In the genomic region with DNA sequence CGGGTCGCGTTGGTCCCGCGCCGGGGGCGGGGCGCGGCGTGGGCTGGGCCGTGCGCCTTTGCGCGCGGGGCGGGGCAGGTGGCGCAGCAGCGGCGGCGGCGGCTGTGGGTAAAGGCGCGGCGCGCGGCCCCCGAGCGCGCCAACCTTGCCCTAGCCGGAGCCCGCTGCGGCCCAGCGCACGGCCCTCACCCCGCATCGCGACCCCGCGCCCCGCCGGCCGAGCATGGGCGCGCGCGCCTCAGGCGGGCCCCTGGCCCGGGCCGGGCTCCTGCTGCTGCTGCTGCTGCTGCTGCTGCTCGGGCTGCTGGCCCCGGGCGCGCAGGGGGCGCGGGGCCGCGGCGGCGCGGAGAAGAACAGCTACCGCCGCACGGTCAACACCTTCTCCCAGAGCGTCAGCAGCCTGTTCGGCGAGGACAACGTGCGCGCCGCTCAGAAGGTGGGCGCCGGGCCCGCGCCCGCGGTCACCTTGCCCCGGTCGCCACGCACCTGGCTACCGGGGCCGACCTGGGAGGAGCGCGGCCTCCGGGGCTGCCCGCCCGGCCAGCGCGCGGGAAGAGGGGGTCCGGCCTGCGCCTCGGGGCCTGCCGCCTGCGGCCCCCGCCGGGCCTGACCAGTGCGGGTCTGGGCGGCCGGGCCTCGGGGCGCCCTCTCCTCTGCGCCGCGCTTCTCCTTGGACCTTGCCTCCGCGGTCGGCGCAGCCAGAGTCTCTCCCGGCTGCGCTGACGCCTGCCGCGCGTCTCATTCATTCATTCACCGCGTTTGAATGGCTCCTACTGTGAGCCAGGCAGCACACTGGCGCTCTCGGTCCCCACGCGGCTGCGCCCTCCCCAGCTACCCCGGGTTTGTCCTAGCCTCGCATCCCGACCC, we compare ENCODE assay signal across 8 cellular contexts. TPM values are rescaled to one million over a fixed set of nuclear protein-coding genes. Genes with fewer than 3 reads are reported as not detected.
DNase-seq lines count a peak whose midpoint lies in the region; ATAC-seq and TF ChIP-seq lines count a peak whose summit lies in the region.

Gene BRI3BP, plus strand, starts transcription at position 78 of the 867 bp plus-strand sequence. Its CDS starts 146 bp downstream, at position 224.

- H3K4me2 ChIP-seq in KMS-11 = peak within 1 kb of the TSS; percentile 99
- H3K4me2 ChIP-seq in hepatocyte = peak within 1 kb of the TSS; percentile 97

- H3K79me2 ChIP-seq in KMS-11 (ENCODE audit: insufficient read depth, low read depth) (peaks cover 39% of the 10 kb centered on the region), hepatocyte (peaks cover 42% of the 10 kb centered on the region)

- H2AFZ ChIP-seq in KMS-11 (ENCODE audit: low read depth) = peak within 1 kb of the TSS; percentile 90
- peak within 1 kb of the TSS; percentile 90 for H2AFZ ChIP-seq in hepatocyte

- under 1% methylated on average over 59 of the region's 124 CpGs for WGBS in hepatocyte (ENCODE audit: low lambda C conversion rate, missing lambda C conversion rate)
- WGBS in sigmoid colon, 2 donors = 0% methylated on average over 124 of the region's 124 CpGs

- H3K4me3 ChIP-seq in KMS-11 (IDR thresholded peaks at IDR 0.05; ENCODE audit: insufficient read depth, low read depth, low read length) = no peak within 1 kb of the TSS
- H3K4me3 ChIP-seq in hepatocyte = peak within 1 kb of the TSS; percentile 82
- H3K4me3 ChIP-seq in sigmoid colon = peak within 1 kb of the TSS; percentile 28 to 67 (median 62)

- no peak for TF ChIP-seq CTCF in KMS-11 (conservative IDR thresholded peaks at IDR 0.05; ENCODE audit: low read depth, low read length)
- no peak for TF ChIP-seq CTCF in hepatocyte (IDR thresholded peaks at IDR 0.05; ENCODE audit: poor library complexity)
- TF ChIP-seq CTCF in sigmoid colon (IDR thresholded peaks at IDR 0.05) = no peak

- no peak for TF ChIP-seq POLR2A in sigmoid colon (IDR thresholded peaks at IDR 0.05)

- peaks cover 18% of the 10 kb centered on the region for H3K4me1 ChIP-seq in KMS-11 (ENCODE audit: low read depth, poor library complexity, severe bottlenecking)
- H3K4me1 ChIP-seq in hepatocyte (ENCODE audit: insufficient read depth) = peaks cover 8% of the 10 kb centered on the region
- peaks cover 0 to 25% (median 16%) of the 10 kb centered on the region in 4 donors for H3K4me1 ChIP-seq in sigmoid colon

- H3K36me3 Mint-ChIP-seq in T-helper 1 cell treated with Interleukin-12 subunit alpha and Interleukin-12 subunit beta and Interleukin-4 antibody, amounts not matched to agents 30 μg/mL and 1 μg/mL, for 36 hours (ENCODE audit: low read depth) = peaks cover 4% of the 10 kb centered on the region

- peak within 1 kb of the TSS; percentile 94 for H3K4me3 Mint-ChIP-seq in T-helper 1 cell treated with Interleukin-12 subunit alpha and Interleukin-12 subunit beta and Interleukin-4 antibody, amounts not matched to agents 30 μg/mL and 1 μg/mL, for 36 hours

- peak; percentile 45 for ATAC-seq in GM21619 (IDR thresholded peaks at IDR 0.05; ENCODE audit: unreplicated experiment)

- intact Hi-C loops in sigmoid colon (cut with DNase I) = loop anchor here (2.0 kb wide), 1 partner anchor 71 kb away; the partner anchor contains the start of gene AACS

- no peaks in the 10 kb centered on the region for H3K27me3 ChIP-seq in KMS-11 (ENCODE audit: insufficient read depth, low read depth)
- H3K27me3 ChIP-seq in hepatocyte = no peaks in the 10 kb centered on the region
- no peaks in the 10 kb centered on the region for H3K27me3 ChIP-seq in sigmoid colon

- H3K27ac Mint-ChIP-seq in T-helper 1 cell treated with Interleukin-12 subunit alpha and Interleukin-12 subunit beta and Interleukin-4 antibody, amounts not matched to agents 30 μg/mL and 1 μg/mL, for 36 hours = peak within 1 kb of the TSS; percentile 91

- H3K27ac ChIP-seq in KMS-11 = peak within 1 kb of the TSS; percentile 79
- peak within 1 kb of the TSS; percentile 75 for H3K27ac ChIP-seq in hepatocyte
- peak within 1 kb of the TSS in 1 of 4 donors; percentile 17 for H3K27ac ChIP-seq in sigmoid colon

- H3K9me3 Mint-ChIP-seq in T-helper 1 cell treated with Interleukin-12 subunit alpha and Interleukin-12 subunit beta and Interleukin-4 antibody, amounts not matched to agents 30 μg/mL and 1 μg/mL, for 36 hours = no peaks in the 10 kb centered on the region

- peaks cover 24% of the 10 kb centered on the region for H3K4me1 Mint-ChIP-seq in T-helper 1 cell treated with Interleukin-12 subunit alpha and Interleukin-12 subunit beta and Interleukin-4 antibody, amounts not matched to agents 30 μg/mL and 1 μg/mL, for 36 hours (ENCODE audit: low read depth)

- H3K9me2 ChIP-seq in hepatocyte (replicated peaks; ENCODE audit: insufficient read depth) = no peaks in the 10 kb centered on the region

- DNase-seq in ELR (ENCODE audit: low read depth) (peak; percentile 65), amniotic epithelial cell (ENCODE audit: low read depth) (peak; percentile 23), hepatocyte (ENCODE audit: low spot score) (peak; percentile 75), sigmoid colon (no peak), cortex of kidney (lab: John Stamatoyannopoulos, UW) (no peak)

- H3K36me3 ChIP-seq in KMS-11 (ENCODE audit: insufficient read depth) (no peaks in the 10 kb centered on the region), hepatocyte (replicated peaks; ENCODE audit: insufficient read depth, low read depth) (no peaks in the 10 kb centered on the region), sigmoid colon (no peaks in the 10 kb centered on the region)

- H3K27me3 Mint-ChIP-seq in T-helper 1 cell treated with Interleukin-12 subunit alpha and Interleukin-12 subunit beta and Interleukin-4 antibody, amounts not matched to agents 30 μg/mL and 1 μg/mL, for 36 hours (ENCODE audit: low read depth) = no peaks in the 10 kb centered on the region

- peak within 1 kb of the TSS; percentile 64; the same call in 1 of the 2 replicates for H3K9ac ChIP-seq in KMS-11

- H4K20me1 ChIP-seq in KMS-11 (ENCODE audit: insufficient read depth) (no peaks in the 10 kb centered on the region), hepatocyte (ENCODE audit: insufficient read depth, poor library complexity, severe bottlenecking) (no peaks in the 10 kb centered on the region)

- no peak for TF ChIP-seq EP300 in sigmoid colon (IDR thresholded peaks at IDR 0.05)

- H3K9me3 ChIP-seq in hepatocyte (ENCODE audit: low read depth) = no peaks in the 10 kb centered on the region
- no peaks in the 10 kb centered on the region for H3K9me3 ChIP-seq in sigmoid colon

RNA-seq across cellular contexts. Expression of gene BRI3BP, which starts in this region (rescaled TPM):
- total RNA-seq in hepatocyte = 14.1 and 14.6 TPM in 2 replicates
- 4.3 and 6.1 TPM in 2 replicates for polyA plus RNA-seq in hepatocyte
- total RNA-seq in sigmoid colon = 1 to 10 TPM; 1.3 to 2.9 (median 1.8) TPM
- polyA plus RNA-seq in sigmoid colon = 10 to 100 TPM in 1 of 3 donors, 1 to 10 TPM in 2; 4.2 to 22.1 (median 7.9) TPM

Comparison
In these comparisons a context has a peak if more than half of its experiments do, and no peak if none do; other contexts are left out.
1. DNase-seq: peak in ELR (single experiment), amniotic epithelial cell (single experiment) and hepatocyte (single experiment); none in sigmoid colon (single experiment) and cortex of kidney (single experiment).